8 cellular contexts compared by ENCODE assay signal in the genomic region with DNA sequence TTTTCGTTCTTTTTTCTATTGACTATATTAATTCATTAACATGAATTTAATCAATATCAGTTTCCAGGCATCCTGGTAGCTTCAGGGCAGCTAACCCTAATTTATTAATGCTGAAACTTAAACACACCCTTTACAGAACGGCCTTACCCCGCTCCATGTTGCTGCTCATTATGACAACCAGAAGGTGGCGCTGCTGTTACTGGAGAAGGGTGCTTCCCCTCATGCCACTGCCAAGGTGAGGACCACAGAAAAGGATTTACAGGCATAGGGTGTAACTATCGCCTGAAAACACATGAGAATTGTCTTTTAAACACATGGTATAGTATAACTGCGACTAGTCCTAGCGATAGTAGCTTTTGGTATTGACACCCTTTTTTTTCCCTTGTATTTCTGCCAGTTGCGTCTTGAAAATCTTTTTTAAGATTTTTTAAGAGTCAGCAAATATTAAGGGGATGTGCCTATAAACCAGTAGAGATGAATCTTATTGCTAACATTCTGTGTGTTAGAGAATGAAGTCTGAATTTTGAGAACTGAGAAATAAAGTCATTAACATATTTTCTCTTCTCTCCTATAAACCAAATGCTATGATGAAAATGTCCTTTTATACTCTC.
A peak's percentile ranks its signal among the peaks of the same experiment; 100 is the strongest.
DNase-seq lines count a peak whose midpoint lies in the region; ATAC-seq, FAIRE-seq and TF ChIP-seq lines count a peak whose summit lies in the region.

No MANE protein-coding gene starts in this region.

- POLR2A ChIA-PET in MCF 10A (lab: Yijun Ruan, JAX), result no interaction called here
- POLR2A ChIA-PET in GM12878 (lab: Charles Lee), result no interaction called here

- H3K9me3 ChIP-seq in breast epithelium (no peaks in the 10 kb centered on the region), T-helper 17 cell (ENCODE audit: control insufficient read depth, low read length, poor library complexity, severe bottlenecking) (no peaks in the 10 kb centered on the region), GM12878 (replicated peaks; ENCODE audit: control insufficient read depth, insufficient read depth, low read length) (no peaks in the 10 kb centered on the region), kidney (ENCODE audit: control insufficient read depth in 1 of 2, low read length in 2 of 2) (no peaks in the 10 kb centered on the region)

- H2AFZ ChIP-seq in GM12878 (ENCODE audit: control insufficient read depth, low read depth, low read length), result no peak overlapping the region

- TF ChIP-seq RAD21 in GM12878 (IDR thresholded peaks at IDR 0.05; ENCODE audit: insufficient read depth, low read depth, low read length), result peak; percentile 88

- intact Hi-C loops in MCF 10A (cut with micrococcal nuclease), result loop anchor here (1.0 to 10.0 kb wide), 5 partner anchors 116 to 1416 kb away; partner anchors contain the start of gene CAMK2D
- intact Hi-C loops in breast epithelium (cut with DNase I; ENCODE audit: low total_unique reads), result no loop called here
- intact Hi-C loops in GM12878 (cut with micrococcal nuclease; ENCODE audit: unreplicated experiment), result loop anchor here (1.0 to 10.0 kb wide), 4 partner anchors 50 to 1106 kb away; no protein-coding TSS in a partner anchor
- intact Hi-C loops in kidney (cut with DNase I), result no loop called here

- SMC1A ChIA-PET in GM12878 (lab: Charles Lee; ENCODE audit: uncharacterized antibody, unreplicated experiment), result interaction anchor here (0.7 to 2.5 kb wide), 9 partner anchors 11 to 853 kb away, joined by 3 to 9 read pairs (median 3); no protein-coding TSS in a partner anchor

- no peaks in the 10 kb centered on the region for H3K79me2 ChIP-seq in GM12878 (ENCODE audit: control insufficient read depth, insufficient read depth, low read length)

- H3K9me3 Mint-ChIP-seq in MCF 10A (ENCODE audit: unreplicated experiment), result no peaks in the 10 kb centered on the region

- H3K4me1 Mint-ChIP-seq in MCF 10A (ENCODE audit: insufficient read depth, unreplicated experiment), result no peaks in the 10 kb centered on the region
- peaks cover 2% of the 10 kb centered on the region for H3K4me1 Mint-ChIP-seq in T-helper 17 cell

- TF ChIP-seq CTCF in MCF 10A (IDR thresholded peaks at IDR 0.05; ENCODE audit: unreplicated experiment) (peak; percentile 80), breast epithelium (IDR thresholded peaks at IDR 0.05) (peak in 1 of 3 donors; percentile 40), GM12878 (IDR thresholded peaks at IDR 0.05 in 2 of 3, conservative IDR thresholded peaks at IDR 0.05 in 1 of 3; ENCODE audit: control insufficient read depth in 2 of 3, extremely low read depth in 1 of 3, insufficient read depth in 1 of 3, low read depth in 3 of 3, low read length in 3 of 3) (peak; percentile 86 to 88 (median 88)), kidney (IDR thresholded peaks at IDR 0.05; ENCODE audit: borderline replicate concordance, extremely low read depth, insufficient read depth) (peak; percentile 84)

- H3K27me3 Mint-ChIP-seq in MCF 10A (ENCODE audit: insufficient read depth, unreplicated experiment), result no peaks in the 10 kb centered on the region
- H3K27me3 Mint-ChIP-seq in T-helper 17 cell, result peaks cover 42% of the 10 kb centered on the region

- H3K27ac Mint-ChIP-seq in MCF 10A (ENCODE audit: low read depth, unreplicated experiment), result no peak overlapping the region
- H3K27ac Mint-ChIP-seq in T-helper 17 cell, result no peak overlapping the region

- CTCF ChIA-PET in MCF 10A (lab: Yijun Ruan, JAX) (interaction anchor here (0.6 to 2.0 kb wide), 13 partner anchors 8 to 1100 kb away, joined by 3 to 10 read pairs (median 5); no protein-coding TSS in a partner anchor), GM12878 (lab: Yijun Ruan, JAX) (interaction anchor here (0.6 to 3.4 kb wide), 24 partner anchors 9 to 1109 kb away, joined by 3 to 26 read pairs (median 3); no protein-coding TSS in a partner anchor)

- H3K4me2 ChIP-seq in GM12878 (ENCODE audit: control insufficient read depth, insufficient read depth), result no peak overlapping the region

- TF ChIP-seq POLR2A in breast epithelium (IDR thresholded peaks at IDR 0.05), result no peak
- no peak for TF ChIP-seq POLR2A in GM12878 (IDR thresholded peaks at IDR 0.05; ENCODE audit: low read depth, low read length)

- ATAC-seq in HG02642 (IDR thresholded peaks at IDR 0.05; ENCODE audit: poor library complexity, unreplicated experiment), result peak; percentile 99
- peak; percentile 77 for ATAC-seq in T-helper 17 cell
- peak; percentile 100 for ATAC-seq in GM12878

- H4K20me1 ChIP-seq in GM12878 (ENCODE audit: control insufficient read depth, insufficient read depth), result no peaks in the 10 kb centered on the region

- H3K36me3 ChIP-seq in breast epithelium (no peaks in the 10 kb centered on the region), GM12878 (ENCODE audit: control insufficient read depth in 2 of 2, insufficient read depth in 2 of 2, low read length in 1 of 2) (no peaks in the 10 kb centered on the region), kidney (ENCODE audit: control insufficient read depth in 1 of 2, insufficient read depth in 2 of 2, low read length in 2 of 2) (peaks cover 2 to 7% of the 10 kb centered on the region in 2 donors)

- H3K27ac ChIP-seq in breast epithelium (no peak overlapping the region), GM12878 (ENCODE audit: control insufficient read depth, insufficient read depth) (no peak overlapping the region), kidney (ENCODE audit: low read depth in 2 of 2, low read length in 2 of 2) (no peak overlapping the region)

- WGBS in GM12878 (ENCODE audit: insufficient coverage, insufficient replicate concordance, low lambda C conversion rate, missing lambda C conversion rate), result 30% methylated on average over 8 of the region's 8 CpGs

- no peaks in the 10 kb centered on the region for H3K4me1 ChIP-seq in breast epithelium
- H3K4me1 ChIP-seq in GM12878 (ENCODE audit: control insufficient read depth, insufficient read depth, low read length), result no peaks in the 10 kb centered on the region
- H3K4me1 ChIP-seq in kidney (ENCODE audit: control insufficient read depth in 1 of 2, insufficient read depth in 1 of 2, low read depth in 1 of 2, low read length in 2 of 2), result no peaks in the 10 kb centered on the region

- H3K4me3 ChIP-seq in breast epithelium (no peak overlapping the region), GM12878 (no peak overlapping the region), kidney (ENCODE audit: low read length in 2 of 2) (no peak overlapping the region)

- peak; percentile 90 for DNase-seq in MCF 10A (ENCODE audit: unreplicated experiment)
- DNase-seq in breast epithelium (ENCODE audit: low spot score in 2 of 2), result no peak
- peak; percentile 84 for DNase-seq in NAMALWA (ENCODE audit: low spot score)
- DNase-seq in T-helper 17 cell, result peak in 1 of 3 donors; percentile 27
- DNase-seq in GM12878 (ENCODE audit: low read depth, low spot score), result peak; percentile 23
- DNase-seq in kidney, result peak; percentile 53
- DNase-seq in stimulated activated CD4-positive, alpha-beta T cell treated with anti-CD3 and anti-CD28 coated beads, Interleukin-4, amount 100 ng/mL, for 1 hour, result peak; percentile 50

- in situ Hi-C loops in GM12878 (cut with MboI), result no loop called here

- FAIRE-seq in GM12878 (lab: Jason Lieb, UNC) (peak; percentile 80), kidney (lab: Jason Lieb, UNC) (peak; percentile 11)

- no peak overlapping the region for H3K4me3 Mint-ChIP-seq in MCF 10A (ENCODE audit: unreplicated experiment)
- H3K4me3 Mint-ChIP-seq in T-helper 17 cell, result no peak overlapping the region

- BruUV-seq in MCF 10A (replicated peaks; lab: Mats Ljungman, UMichigan) (no TSS peak), GM12878 (replicated peaks; lab: Mats Ljungman, UMichigan) (no TSS peak)

- H3K27me3 ChIP-seq in breast epithelium, result no peaks in the 10 kb centered on the region
- H3K27me3 ChIP-seq in GM12878 (replicated peaks in 1 of 2; ENCODE audit: control insufficient read depth in 2 of 2, insufficient read depth in 2 of 2, low read length in 1 of 2), result no peaks in the 10 kb centered on the region

- no peak for TF ChIP-seq EP300 in GM12878 (IDR thresholded peaks at IDR 0.05; ENCODE audit: borderline replicate concordance in 1 of 2, control insufficient read depth in 1 of 2, low read depth in 2 of 2, low read length in 2 of 2)

- H3K36me3 Mint-ChIP-seq in MCF 10A (ENCODE audit: insufficient read depth, unreplicated experiment) (no peaks in the 10 kb centered on the region), T-helper 17 cell (ENCODE audit: low read depth) (no peaks in the 10 kb centered on the region)

- no peak overlapping the region for H3K9ac ChIP-seq in GM12878 (ENCODE audit: control insufficient read depth, insufficient read depth, low read length)
- no peak overlapping the region for H3K9ac ChIP-seq in kidney (ENCODE audit: low read length in 2 of 2)

- RAD21 ChIA-PET in GM12878 (lab: Charles Lee; ENCODE audit: unreplicated experiment), result interaction anchor here (0.9 to 1.4 kb wide), 4 partner anchors 76 to 181 kb away, joined by 3 to 7 read pairs (median 3); no protein-coding TSS in a partner anchor

TF ChIP-seq in GM12878, 131 proteins besides CTCF, POLR2A, EP300 and RAD21 (continues in another document):
- 0 out of 2 replicates have a peak, but pooled peaks have one; percentile 11 for TF ChIP-seq HCFC1 (IDR thresholded peaks at IDR 0.05; ENCODE audit: low read length)
- TF ChIP-seq, protein P1, sequence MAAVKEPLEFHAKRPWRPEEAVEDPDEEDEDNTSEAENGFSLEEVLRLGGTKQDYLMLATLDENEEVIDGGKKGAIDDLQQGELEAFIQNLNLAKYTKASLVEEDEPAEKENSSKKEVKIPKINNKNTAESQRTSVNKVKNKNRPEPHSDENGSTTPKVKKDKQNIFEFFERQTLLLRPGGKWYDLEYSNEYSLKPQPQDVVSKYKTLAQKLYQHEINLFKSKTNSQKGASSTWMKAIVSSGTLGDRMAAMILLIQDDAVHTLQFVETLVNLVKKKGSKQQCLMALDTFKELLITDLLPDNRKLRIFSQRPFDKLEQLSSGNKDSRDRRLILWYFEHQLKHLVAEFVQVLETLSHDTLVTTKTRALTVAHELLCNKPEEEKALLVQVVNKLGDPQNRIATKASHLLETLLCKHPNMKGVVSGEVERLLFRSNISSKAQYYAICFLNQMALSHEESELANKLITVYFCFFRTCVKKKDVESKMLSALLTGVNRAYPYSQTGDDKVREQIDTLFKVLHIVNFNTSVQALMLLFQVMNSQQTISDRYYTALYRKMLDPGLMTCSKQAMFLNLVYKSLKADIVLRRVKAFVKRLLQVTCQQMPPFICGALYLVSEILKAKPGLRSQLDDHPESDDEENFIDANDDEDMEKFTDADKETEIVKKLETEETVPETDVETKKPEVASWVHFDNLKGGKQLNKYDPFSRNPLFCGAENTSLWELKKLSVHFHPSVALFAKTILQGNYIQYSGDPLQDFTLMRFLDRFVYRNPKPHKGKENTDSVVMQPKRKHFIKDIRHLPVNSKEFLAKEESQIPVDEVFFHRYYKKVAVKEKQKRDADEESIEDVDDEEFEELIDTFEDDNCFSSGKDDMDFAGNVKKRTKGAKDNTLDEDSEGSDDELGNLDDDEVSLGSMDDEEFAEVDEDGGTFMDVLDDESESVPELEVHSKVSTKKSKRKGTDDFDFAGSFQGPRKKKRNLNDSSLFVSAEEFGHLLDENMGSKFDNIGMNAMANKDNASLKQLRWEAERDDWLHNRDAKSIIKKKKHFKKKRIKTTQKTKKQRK (IDR thresholded peaks at IDR 0.05; ENCODE audit: low read depth, low read length), result no peak
- no peak for TF ChIP-seq CHD1 (IDR thresholded peaks at IDR 0.05; ENCODE audit: low read depth, low read length)
- no peak for TF ChIP-seq WRNIP1 (IDR thresholded peaks at IDR 0.05; ENCODE audit: borderline replicate concordance, low read depth, low read length)
- TF ChIP-seq ZNF622 (IDR thresholded peaks at IDR 0.05), result no peak

Comparison
In these comparisons a context has a peak if more than half of its experiments do, and no peak if none do; other contexts are left out.
1. DNase-seq: peak in MCF 10A (single experiment), NAMALWA (single experiment), GM12878 (single experiment), kidney (single experiment) and stimulated activated CD4-positive, alpha-beta T cell treated with anti-CD3 and anti-CD28 coated beads, Interleukin-4, amount 100 ng/mL, for 1 hour (single experiment); none in breast epithelium (0 of 2).
2. intact Hi-C loops: an anchor here in MCF 10A (1.0 to 10.0 kb wide) and GM12878 (1.0 to 10.0 kb wide); none called in breast epithelium and kidney.
3. Peak in every context shown above with its lines, with median percentiles within 50 percentile points of each other: ATAC-seq.